Comparison of ENCODE assay signal across 1 cellular context in genomic region chr10:77500754-77501151, GRCh38.
TF ChIP-seq lines count a peak whose summit lies in the region.

No MANE protein-coding gene starts in this region.

TF ChIP-seq in SK-N-SH treated with all-trans-retinoic acid at 6 μM for 48 hours, 23 proteins besides CTCF, POLR2A, EP300 and RAD21 (continued from another document):
- TF ChIP-seq, protein P1, sequence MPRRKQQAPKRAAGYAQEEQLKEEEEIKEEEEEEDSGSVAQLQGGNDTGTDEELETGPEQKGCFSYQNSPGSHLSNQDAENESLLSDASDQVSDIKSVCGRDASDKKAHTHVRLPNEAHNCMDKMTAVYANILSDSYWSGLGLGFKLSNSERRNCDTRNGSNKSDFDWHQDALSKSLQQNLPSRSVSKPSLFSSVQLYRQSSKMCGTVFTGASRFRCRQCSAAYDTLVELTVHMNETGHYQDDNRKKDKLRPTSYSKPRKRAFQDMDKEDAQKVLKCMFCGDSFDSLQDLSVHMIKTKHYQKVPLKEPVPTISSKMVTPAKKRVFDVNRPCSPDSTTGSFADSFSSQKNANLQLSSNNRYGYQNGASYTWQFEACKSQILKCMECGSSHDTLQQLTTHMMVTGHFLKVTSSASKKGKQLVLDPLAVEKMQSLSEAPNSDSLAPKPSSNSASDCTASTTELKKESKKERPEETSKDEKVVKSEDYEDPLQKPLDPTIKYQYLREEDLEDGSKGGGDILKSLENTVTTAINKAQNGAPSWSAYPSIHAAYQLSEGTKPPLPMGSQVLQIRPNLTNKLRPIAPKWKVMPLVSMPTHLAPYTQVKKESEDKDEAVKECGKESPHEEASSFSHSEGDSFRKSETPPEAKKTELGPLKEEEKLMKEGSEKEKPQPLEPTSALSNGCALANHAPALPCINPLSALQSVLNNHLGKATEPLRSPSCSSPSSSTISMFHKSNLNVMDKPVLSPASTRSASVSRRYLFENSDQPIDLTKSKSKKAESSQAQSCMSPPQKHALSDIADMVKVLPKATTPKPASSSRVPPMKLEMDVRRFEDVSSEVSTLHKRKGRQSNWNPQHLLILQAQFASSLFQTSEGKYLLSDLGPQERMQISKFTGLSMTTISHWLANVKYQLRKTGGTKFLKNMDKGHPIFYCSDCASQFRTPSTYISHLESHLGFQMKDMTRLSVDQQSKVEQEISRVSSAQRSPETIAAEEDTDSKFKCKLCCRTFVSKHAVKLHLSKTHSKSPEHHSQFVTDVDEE (CRISPR knock-in tag; IDR thresholded peaks at IDR 0.05): no peak
- TF ChIP-seq PPARA (CRISPR knock-in tag; IDR thresholded peaks at IDR 0.05; ENCODE audit: borderline replicate concordance): no peak
- TF ChIP-seq RARB (CRISPR knock-in tag; IDR thresholded peaks at IDR 0.05): no peak
- TF ChIP-seq BACH2 (CRISPR knock-in tag; IDR thresholded peaks at IDR 0.05; ENCODE audit: borderline replicate concordance): no peak
- TF ChIP-seq ZNF70 (CRISPR knock-in tag; IDR thresholded peaks at IDR 0.05): no peak
- no peak for TF ChIP-seq ZNF8 (CRISPR knock-in tag; IDR thresholded peaks at IDR 0.05)
- no peak for TF ChIP-seq TCF4 (CRISPR knock-in tag; IDR thresholded peaks at IDR 0.05; ENCODE audit: borderline replicate concordance)
